ENCODE assay signal across 30 cellular contexts in genomic region chr4:17072483-17072882, GRCh38.
A peak's percentile ranks its signal among the peaks of the same experiment; 100 is the strongest.
DNase-seq lines count a peak whose midpoint lies in the region; ATAC-seq, FAIRE-seq and TF ChIP-seq lines count a peak whose summit lies in the region.
"Had no signal": no experiment of that assay in that cellular context is flagged by ENCODE, and none has a peak within 500 bp of the region (broad histone marks: within the 10 kb centered on the region; RNA-seq: fewer than 3 reads in every experiment).

No MANE protein-coding gene starts in this region.

- H2BK15ac ChIP-seq in mesenchymal stem cell (ENCODE audit: low read depth, poor library complexity, severe bottlenecking) = no peak overlapping the region

- peaks cover 4% of the 10 kb centered on the region for H3K9me3 Mint-ChIP-seq in chondrocyte (ENCODE audit: low read depth)
- H3K9me3 Mint-ChIP-seq: activated CD4-positive, alpha-beta memory T cell treated with anti-CD3 and anti-CD28 coated beads, Interleukin-2, amount 10 ng/mL, durations not matched to agents 7 days and 5 days had no signal

- no peak overlapping the region for H3K4me2 ChIP-seq in mesenchymal stem cell (ENCODE audit: low read length, poor library complexity, severe bottlenecking)
- H3K4me2 ChIP-seq: BLaER1 had no signal

- no peak overlapping the region for H3K14ac ChIP-seq in mesenchymal stem cell (ENCODE audit: low read length in 2 of 2)

- peak overlapping the region in 1 of 2 experiments; percentile 57 for H3K4ac ChIP-seq in mesenchymal stem cell (ENCODE audit: low read depth in 1 of 2, low read length in 2 of 2)

- no peak overlapping the region for H3K4me3 Mint-ChIP-seq in chondrocyte (ENCODE audit: unreplicated experiment)
- H3K4me3 Mint-ChIP-seq: activated CD4-positive, alpha-beta memory T cell treated with anti-CD3 and anti-CD28 coated beads, Interleukin-2, amount 10 ng/mL, durations not matched to agents 7 days and 5 days; activated T-helper 17 cell treated with anti-CD3 and anti-CD28 coated beads, Interleukin-2, amount 50 U/mL, for 72 hours; natural killer cell treated with Interleukin-12 subunit alpha and Interleukin-12 subunit beta and Interleukin-15 and Interleukin-18, amount 100 ng/mL, for 72 hours had no signal

- no peak overlapping the region for H3K23ac ChIP-seq in mesenchymal stem cell (ENCODE audit: low read length in 2 of 2)

- WGBS in mesenchymal stem cell = 0% methylated on average over 1 of the region's 3 CpGs

- no peak for TF ChIP-seq CTCF in BE2C (IDR thresholded peaks at IDR 0.05; ENCODE audit: low read depth, low read length)
- no peak for TF ChIP-seq CTCF in fibroblast of villous mesenchyme (IDR thresholded peaks at IDR 0.05; ENCODE audit: insufficient read depth, low read depth, low read length)
- no peak for TF ChIP-seq CTCF in chondrocyte (IDR thresholded peaks at IDR 0.05)

- H2BK5ac ChIP-seq in mesenchymal stem cell (ENCODE audit: low read depth, low read length, poor library complexity, severe bottlenecking) = no peak overlapping the region

- DNase-seq in BE2C = peak; percentile 17
- DNase-seq in NCI-H226 = peak; percentile 69
- peak; percentile 65 for DNase-seq in fibroblast of villous mesenchyme (ENCODE audit: low read depth)
- DNase-seq in mesenchymal stem cell = peak; percentile 55
- DNase-seq in urothelium cell line (ENCODE audit: low spot score) = no peak
- DNase-seq in chondrocyte (ENCODE audit: low spot score) = no peak
- DNase-seq in SIG-M5 (lab: John Stamatoyannopoulos, UW) = no peak
- DNase-seq: activated CD4-positive, alpha-beta memory T cell treated with anti-CD3 and anti-CD28 coated beads, Interleukin-2, amount 10 ng/mL, durations not matched to agents 7 days and 5 days; activated CD4-positive, alpha-beta T cell treated with anti-CD3 and anti-CD28 coated beads for 1 hour; activated CD8-positive, alpha-beta memory T cell treated with anti-CD3 and anti-CD28 coated beads, Interleukin-2, amount 50 U/mL, for 48 hours; activated naive CD4-positive, alpha-beta T cell treated with anti-CD3 and anti-CD28 coated beads, Interleukin-2, amount 50 U/mL, for 16 hours; anterior cingulate cortex; central memory CD4-positive, alpha-beta T cell; DMS53; dorsolateral prefrontal cortex; KBM-7; left lung; NCI-H1105 treated with DMSO at 0.1 percent for 48 hours; NCI-H2029 treated with DMSO at 0.1 percent for 48 hours; NCI-H345; ovary; T-helper 2 cell; trophoblast cell had no signal

- no peak overlapping the region for H4K8ac ChIP-seq in mesenchymal stem cell (ENCODE audit: low read length)

- H3K4me1 ChIP-seq in BE2C (peaks cover 5% of the 10 kb centered on the region), mesenchymal stem cell (ENCODE audit: control insufficient read depth, insufficient read depth, low read depth, low read length) (no peaks in the 10 kb centered on the region)
- H3K4me1 ChIP-seq: BLaER1, HAP-1, left lung had no signal

- H2BK120ac ChIP-seq in mesenchymal stem cell (ENCODE audit: low read depth, low read length) = no peak overlapping the region

- no peaks in the 10 kb centered on the region for H3K36me3 ChIP-seq in BE2C
- H3K36me3 ChIP-seq in mesenchymal stem cell (ENCODE audit: control insufficient read depth in 1 of 2, insufficient read depth in 2 of 2, low read depth in 1 of 2, low read length in 2 of 2) = no peaks in the 10 kb centered on the region
- H3K36me3 ChIP-seq: BLaER1, HAP-1, left lung, ovary had no signal

- no peak overlapping the region for H2BK12ac ChIP-seq in mesenchymal stem cell (ENCODE audit: low read length in 2 of 2)

- H3K4me1 Mint-ChIP-seq in chondrocyte (ENCODE audit: low read depth) = peaks cover 15% of the 10 kb centered on the region
- H3K4me1 Mint-ChIP-seq: activated CD4-positive, alpha-beta memory T cell treated with anti-CD3 and anti-CD28 coated beads, Interleukin-2, amount 10 ng/mL, durations not matched to agents 7 days and 5 days; activated T-helper 17 cell treated with anti-CD3 and anti-CD28 coated beads, Interleukin-2, amount 50 U/mL, for 72 hours had no signal

- peak overlapping the region; percentile 10 for H2AFZ ChIP-seq in mesenchymal stem cell (ENCODE audit: low read depth, low read length)

- H3K27me3 Mint-ChIP-seq in chondrocyte (ENCODE audit: low read depth) = no peaks in the 10 kb centered on the region
- H3K27me3 Mint-ChIP-seq: activated CD4-positive, alpha-beta memory T cell treated with anti-CD3 and anti-CD28 coated beads, Interleukin-2, amount 10 ng/mL, durations not matched to agents 7 days and 5 days; activated T-helper 17 cell treated with anti-CD3 and anti-CD28 coated beads, Interleukin-2, amount 50 U/mL, for 72 hours had no signal

- H3K4me3 ChIP-seq in BE2C (ENCODE audit: low read depth, low read length) = no peak overlapping the region
- no peak overlapping the region for H3K4me3 ChIP-seq in fibroblast of villous mesenchyme (ENCODE audit: low read depth, low read length)
- H3K4me3 ChIP-seq in mesenchymal stem cell (ENCODE audit: insufficient read depth in 1 of 2, low read depth in 1 of 2, low read length in 2 of 2) = no peak overlapping the region
- H3K4me3 ChIP-seq: BLaER1, dorsolateral prefrontal cortex, HAP-1, left lung, ovary had no signal

- H3K27me3 ChIP-seq in BE2C = no peaks in the 10 kb centered on the region
- no peaks in the 10 kb centered on the region for H3K27me3 ChIP-seq in mesenchymal stem cell (ENCODE audit: control insufficient read depth in 1 of 2, insufficient read depth in 1 of 2, low read length in 2 of 2)
- H3K27me3 ChIP-seq: BLaER1, dorsolateral prefrontal cortex, left lung, ovary had no signal

- H3K18ac ChIP-seq in mesenchymal stem cell (ENCODE audit: low read depth in 1 of 2, low read length in 2 of 2) = peak overlapping the region; percentile 57 to 77

- H3K79me1 ChIP-seq in mesenchymal stem cell (replicated peaks; ENCODE audit: low read length, poor library complexity, severe bottlenecking) = no peaks in the 10 kb centered on the region

- H3K9me3 ChIP-seq in BE2C (no peaks in the 10 kb centered on the region), mesenchymal stem cell (ENCODE audit: control insufficient read depth, low read length) (peaks cover 6% of the 10 kb centered on the region)
- H3K9me3 ChIP-seq: BLaER1, HAP-1, left lung, ovary had no signal

- H3K9ac ChIP-seq in mesenchymal stem cell (ENCODE audit: low read length) = no peak overlapping the region
- H3K9ac ChIP-seq: BLaER1 had no signal

- no peak overlapping the region for H2AK5ac ChIP-seq in mesenchymal stem cell (ENCODE audit: low read length, severe bottlenecking)

- H4K91ac ChIP-seq in mesenchymal stem cell (ENCODE audit: low read length) = no peak overlapping the region

- no peak for FAIRE-seq in urothelium cell line (lab: Jason Lieb, UNC)
- FAIRE-seq: endothelial cell of umbilical vein, GM19239 had no signal

- no peak for ATAC-seq in GM21367 (IDR thresholded peaks at IDR 0.05; ENCODE audit: unreplicated experiment)
- ATAC-seq: activated T-helper 17 cell treated with anti-CD3 and anti-CD28 coated beads, Interleukin-2, amount 50 U/mL, for 72 hours; left lung; natural killer cell treated with Interleukin-12 subunit alpha and Interleukin-12 subunit beta and Interleukin-15 and Interleukin-18, amount 100 ng/mL, for 72 hours had no signal

- no peak overlapping the region for H3K27ac ChIP-seq in mesenchymal stem cell (ENCODE audit: low read length, poor library complexity, severe bottlenecking)
- H3K27ac ChIP-seq: BLaER1, dorsolateral prefrontal cortex, left lung, ovary had no signal

- no peak overlapping the region for H3K27ac Mint-ChIP-seq in chondrocyte (ENCODE audit: unreplicated experiment)
- H3K27ac Mint-ChIP-seq: activated CD4-positive, alpha-beta memory T cell treated with anti-CD3 and anti-CD28 coated beads, Interleukin-2, amount 10 ng/mL, durations not matched to agents 7 days and 5 days; activated T-helper 17 cell treated with anti-CD3 and anti-CD28 coated beads, Interleukin-2, amount 50 U/mL, for 72 hours; natural killer cell treated with Interleukin-12 subunit alpha and Interleukin-12 subunit beta and Interleukin-15 and Interleukin-18, amount 100 ng/mL, for 72 hours had no signal

- no peaks in the 10 kb centered on the region for H3K36me3 Mint-ChIP-seq in chondrocyte (ENCODE audit: low read depth)
- H3K36me3 Mint-ChIP-seq: natural killer cell treated with Interleukin-12 subunit alpha and Interleukin-12 subunit beta and Interleukin-15 and Interleukin-18, amount 100 ng/mL, for 72 hours had no signal

Comparison
In these comparisons a context has a peak if more than half of its experiments do, and no peak if none do; other contexts are left out.
1. DNase-seq: peak in BE2C (single experiment), NCI-H226 (single experiment), fibroblast of villous mesenchyme (single experiment) and mesenchymal stem cell (single experiment); none in urothelium cell line (single experiment), chondrocyte (single experiment) and SIG-M5 (single experiment).